In genomic region chr6:28750926-28751458, GRCh38 we compare ENCODE assay signal across 20 cellular contexts.
"Had no signal": no experiment of that assay in that cellular context is flagged by ENCODE, and none has a peak within 500 bp of the region (broad histone marks: within the 10 kb centered on the region; RNA-seq: fewer than 3 reads in every experiment).

No MANE protein-coding gene starts in this region.

- H3K4me1 ChIP-seq: SJSA1 had no signal

- H3K27ac Mint-ChIP-seq: IgD-negative memory B cell had no signal

- ATAC-seq: Panc1, Right ventricle myocardium inferior had no signal

- H3K4me1 Mint-ChIP-seq: IgD-negative memory B cell had no signal

- H3K4me3 ChIP-seq: MG63, SJSA1, SK-N-MC had no signal

- DNase-seq: KBM-7, MG63, NCI-H1092, NCI-H1105 treated with DMSO at 0.1 percent for 48 hours, NCI-H1417 treated with DMSO at 0.1 percent for 48 hours, NCI-H146, NCI-H1694 treated with DMSO at 0.1 percent for 48 hours, NCI-H1930, NCI-H2081, NCI-H2107, NCI-H2227 treated with DMSO at 0.1 percent for 48 hours, NCI-H524, NCI-H526 treated with DMSO at 0.1 percent for 48 hours, NCI-H774, SHP77 treated with DMSO at 0.1 percent for 48 hours had no signal

- H3K9me3 ChIP-seq: MG63, SJSA1 had no signal

- H3K36me3 Mint-ChIP-seq: IgD-negative memory B cell had no signal

- H3K27me3 ChIP-seq: MG63, SJSA1 had no signal

- H3K27ac ChIP-seq: SJSA1, SK-N-MC had no signal

- H3K36me3 ChIP-seq: MG63, SJSA1 had no signal
